ENCODE assay signal across 8 cellular contexts in the genomic region with DNA sequence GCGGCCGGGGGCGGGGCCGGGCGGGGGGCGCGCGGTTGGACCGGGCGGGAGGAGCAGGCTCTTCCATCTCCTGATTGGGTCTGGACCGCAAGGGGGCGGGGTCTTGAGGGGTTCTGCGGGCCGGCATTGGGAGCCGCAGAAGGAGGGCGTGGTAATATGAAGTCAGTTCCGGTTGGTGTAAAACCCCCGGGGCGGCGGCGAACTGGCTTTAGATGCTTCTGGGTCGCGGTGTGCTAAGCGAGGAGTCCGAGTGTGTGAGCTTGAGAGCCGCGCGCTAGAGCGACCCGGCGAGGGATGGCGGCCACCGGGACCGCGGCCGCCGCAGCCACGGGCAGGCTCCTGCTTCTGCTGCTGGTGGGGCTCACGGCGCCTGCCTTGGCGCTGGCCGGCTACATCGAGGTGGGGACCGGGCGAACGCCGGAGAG. TPM values are rescaled to one million over a fixed set of nuclear protein-coding genes. Genes with fewer than 3 reads are reported as not detected.
A peak's percentile ranks its signal among the peaks of the same experiment; 100 is the strongest.
DNase-seq lines count a peak whose midpoint lies in the region; ATAC-seq and TF ChIP-seq lines count a peak whose summit lies in the region.

A gene (plus strand): TSS at position 211 of the 425 bp plus-strand sequence. CDS start 84 bp downstream, at position 295.

- H3F3A ChIP-seq in SU-DHL-6 (ENCODE audit: insufficient read depth), result no peaks in the 10 kb centered on the region

- H3K79me2 ChIP-seq in SU-DHL-6 (ENCODE audit: insufficient read depth, low read length), result peaks cover 44% of the 10 kb centered on the region

- H3K9me2 ChIP-seq in SU-DHL-6 (replicated peaks; ENCODE audit: insufficient read depth, low read length), result no peaks in the 10 kb centered on the region

- H3K9me3 Mint-ChIP-seq in activated naive CD8-positive, alpha-beta T cell treated with anti-CD3 and anti-CD28 coated beads, Interleukin-2, amount 10 ng/mL, durations not matched to agents 7 days and 5 days, result no peaks in the 10 kb centered on the region

- TF ChIP-seq POLR2A in ovary (IDR thresholded peaks at IDR 0.05), result peak; percentile 73

- H3K4me3 Mint-ChIP-seq in activated naive CD8-positive, alpha-beta T cell treated with anti-CD3 and anti-CD28 coated beads, Interleukin-2, amount 10 ng/mL, durations not matched to agents 7 days and 5 days, result peak within 1 kb of the TSS; percentile 96

- POLR2A ChIA-PET in activated naive CD8-positive, alpha-beta T cell treated with anti-CD3 and anti-CD28 coated beads, Interleukin-2, amount 10 ng/mL, durations not matched to agents 7 days and 5 days (lab: Charles Lee), result interaction anchor here (0.5 to 2.8 kb wide), 3 partner anchors 67 to 1767 kb away, joined by 4 to 27 read pairs (median 4); a partner anchor contains a TSS

- peaks cover 8% of the 10 kb centered on the region for H3K4me1 ChIP-seq in ovary (ENCODE audit: insufficient read depth)
- H3K4me1 ChIP-seq in thymus (ENCODE audit: control insufficient read depth, insufficient read depth, low read length), result peaks cover 6% of the 10 kb centered on the region

- peak within 1 kb of the TSS; percentile 93 for H2AFZ ChIP-seq in SU-DHL-6 (ENCODE audit: low read depth, low read length, severe bottlenecking)

- H3K4me1 Mint-ChIP-seq in activated naive CD8-positive, alpha-beta T cell treated with anti-CD3 and anti-CD28 coated beads, Interleukin-2, amount 10 ng/mL, durations not matched to agents 7 days and 5 days, result peaks cover 17% of the 10 kb centered on the region

- no peaks in the 10 kb centered on the region for H3K27me3 ChIP-seq in SU-DHL-6 (ENCODE audit: low read length)
- no peaks in the 10 kb centered on the region for H3K27me3 ChIP-seq in ovary
- peaks cover 12% of the 10 kb centered on the region for H3K27me3 ChIP-seq in thymus (ENCODE audit: control insufficient read depth, insufficient read depth)

- DNase-seq in NCI-H1417 (lab: John Stamatoyannopoulos, UW), result peak; percentile 98 to 100 (median 98)
- peak; percentile 94 for DNase-seq in activated naive CD8-positive, alpha-beta T cell treated with anti-CD3 and anti-CD28 coated beads, Interleukin-2, amount 10 ng/mL, durations not matched to agents 7 days and 5 days
- peak; percentile 96 to 100 (median 99) for DNase-seq in head of caudate nucleus
- DNase-seq in ovary, result peak; percentile 98 to 100 (median 99)

- peak within 1 kb of the TSS; percentile 67 for H3K4me3 ChIP-seq in GM12875 (ENCODE audit: low read depth, low read length)
- peak within 1 kb of the TSS; percentile 69 for H3K4me3 ChIP-seq in SU-DHL-6 (ENCODE audit: insufficient read depth, low read length, poor library complexity, severe bottlenecking)
- peak within 1 kb of the TSS; percentile 94 for H3K4me3 ChIP-seq in ovary
- H3K4me3 ChIP-seq in thymus (ENCODE audit: low read length), result peak within 1 kb of the TSS; percentile 93

- peak within 1 kb of the TSS; percentile 75 for H3K9ac ChIP-seq in SU-DHL-6 (ENCODE audit: low read length)

- TF ChIP-seq EP300 in ovary (IDR thresholded peaks at IDR 0.05), result no peak

- no peaks in the 10 kb centered on the region for H3K36me3 ChIP-seq in SU-DHL-6 (ENCODE audit: low read length)
- no peaks in the 10 kb centered on the region for H3K36me3 ChIP-seq in ovary
- no peaks in the 10 kb centered on the region for H3K36me3 ChIP-seq in thymus (ENCODE audit: control insufficient read depth, insufficient read depth)

- peak within 1 kb of the TSS; percentile 84 for H3K27ac Mint-ChIP-seq in activated naive CD8-positive, alpha-beta T cell treated with anti-CD3 and anti-CD28 coated beads, Interleukin-2, amount 10 ng/mL, durations not matched to agents 7 days and 5 days

- H3K9me3 ChIP-seq in SU-DHL-6 (ENCODE audit: insufficient read depth, low read length), result no peaks in the 10 kb centered on the region
- H3K9me3 ChIP-seq in ovary, result no peaks in the 10 kb centered on the region
- H3K9me3 ChIP-seq in thymus (ENCODE audit: control insufficient read depth), result no peaks in the 10 kb centered on the region

- ATAC-seq in HG02763 (IDR thresholded peaks at IDR 0.05; ENCODE audit: unreplicated experiment), result peak; percentile 97
- peak; percentile 91 for ATAC-seq in activated naive CD8-positive, alpha-beta T cell treated with anti-CD3 and anti-CD28 coated beads, Interleukin-2, amount 10 ng/mL, durations not matched to agents 7 days and 5 days (ENCODE audit: low read depth)

- peak within 1 kb of the TSS; percentile 74 for H3K27ac ChIP-seq in SU-DHL-6 (ENCODE audit: low read depth, low read length)
- H3K27ac ChIP-seq in ovary, result peak within 1 kb of the TSS; percentile 95 to 96
- peak within 1 kb of the TSS; percentile 86 for H3K27ac ChIP-seq in thymus (ENCODE audit: low read depth)

- no peaks in the 10 kb centered on the region for H3K36me3 Mint-ChIP-seq in activated naive CD8-positive, alpha-beta T cell treated with anti-CD3 and anti-CD28 coated beads, Interleukin-2, amount 10 ng/mL, durations not matched to agents 7 days and 5 days

- TF ChIP-seq CTCF in GM12875 (IDR thresholded peaks at IDR 0.05; ENCODE audit: borderline replicate concordance, insufficient read depth, low read depth, low read length) (no peak), SU-DHL-6 (IDR thresholded peaks at IDR 0.05; ENCODE audit: insufficient read depth, low read length, poor library complexity, severe bottlenecking) (no peak), ovary (IDR thresholded peaks at IDR 0.05) (no peak)

- peaks cover 29% of the 10 kb centered on the region for H3K27me3 Mint-ChIP-seq in activated naive CD8-positive, alpha-beta T cell treated with anti-CD3 and anti-CD28 coated beads, Interleukin-2, amount 10 ng/mL, durations not matched to agents 7 days and 5 days

- H3K4me2 ChIP-seq in SU-DHL-6 (ENCODE audit: low read depth, low read length, poor library complexity, severe bottlenecking), result peak within 1 kb of the TSS; percentile 98

- intact Hi-C loops in head of caudate nucleus (cut with DNase I), result loop anchor here (2.0 to 10.0 kb wide), 2 partner anchors 67 to 175 kb away; a partner anchor contains a TSS
- intact Hi-C loops in ovary (cut with DNase I), result loop anchor here (1.0 to 10.0 kb wide), 5 partner anchors 37 to 67 kb away; a partner anchor contains a TSS

- 0 out of 2 replicates have a peak, but pooled peaks cover 3% of the 10 kb centered on the region for H4K20me1 ChIP-seq in SU-DHL-6 (ENCODE audit: low read depth, low read length)

- WGBS in ovary, 3 donors, result 0 to 1% (median 1%) methylated on average over 16 to 47 of the region's 47 CpGs
- under 1% methylated on average over 47 of the region's 47 CpGs for WGBS in thymus

RNA-seq across cellular contexts. Expression of the gene that starts here (rescaled TPM):
- total RNA-seq in activated naive CD8-positive, alpha-beta T cell treated with anti-CD3 and anti-CD28 coated beads, Interleukin-2, amount 10 ng/mL, durations not matched to agents 7 days and 5 days, result 10 to 100 TPM; 26.1 to 31.5 TPM
- total RNA-seq in ovary, result 100 to 1,000 TPM; 198 to 281 (median 251) TPM
- polyA plus RNA-seq in ovary (100 to 1,000 TPM; 245 to 466 TPM), thymus (101 TPM)

Comparison
In these comparisons a context has a peak if more than half of its experiments do, and no peak if none do; other contexts are left out.
1. Peak in every context shown above with its lines: DNase-seq, ATAC-seq, H3K4me3 ChIP-seq and H3K27ac ChIP-seq.
2. RNA of the gene that starts here (total RNA-seq): 198 to 281 TPM in ovary; 26.1 to 31.5 TPM in activated naive CD8-positive, alpha-beta T cell treated with anti-CD3 and anti-CD28 coated beads, Interleukin-2, amount 10 ng/mL, durations not matched to agents 7 days and 5 days; every median in the first group is over 4 times any median in the second.